ENCODE assay signal across 16 cellular contexts in genomic region chr1:111212634-111213335, GRCh38. TPM values are rescaled to one million over a fixed set of nuclear protein-coding genes. Genes with fewer than 3 reads are reported as not detected.
DNase-seq lines count a peak whose midpoint lies in the region; ATAC-seq, FAIRE-seq and TF ChIP-seq lines count a peak whose summit lies in the region.
"Had no signal": no experiment of that assay in that cellular context is flagged by ENCODE, and none has a peak within 500 bp of the region (broad histone marks: within the 10 kb centered on the region; RNA-seq: fewer than 3 reads in every experiment).

No MANE protein-coding gene starts in this region.

- FAIRE-seq in GM19239 (lab: Jason Lieb, UNC): peak; percentile 8
- FAIRE-seq: D721Med had no signal

- CTCF ChIA-PET in CD4-positive, alpha-beta memory T cell (lab: Charles Lee; ENCODE audit: partially characterized antibody): interaction anchor here (17.0 kb wide), 1 partner anchor 17 kb away, joined by 623 read pairs; the partner anchor contains the start of gene DENND2D

- no peak for ATAC-seq in natural killer cell treated with Interleukin-12 subunit alpha and Interleukin-12 subunit beta and Interleukin-15 and Interleukin-18, amount 100 ng/mL, for 72 hours
- no peak for ATAC-seq in body of pancreas
- ATAC-seq: Panc1 had no signal

- TF ChIP-seq POLR2A in body of pancreas (IDR thresholded peaks at IDR 0.05): no peak
- TF ChIP-seq POLR2A in breast epithelium (IDR thresholded peaks at IDR 0.05): no peak

- POLR2A ChIA-PET in CD4-positive, alpha-beta memory T cell (lab: Charles Lee; ENCODE audit: partially characterized antibody): interaction anchor here (0.7 to 18.7 kb wide), 3 partner anchors 8 to 14 kb away, joined by 3 to 1434 read pairs (median 105); partner anchors contain the start of genes CHI3L2 and DENND2D

- TF ChIP-seq CTCF in body of pancreas (IDR thresholded peaks at IDR 0.05): no peak
- no peak for TF ChIP-seq CTCF in breast epithelium (IDR thresholded peaks at IDR 0.05)

- H3K36me3 ChIP-seq in CD4-positive, alpha-beta memory T cell (ENCODE audit: insufficient read depth, low read length): no peaks in the 10 kb centered on the region
- no peaks in the 10 kb centered on the region for H3K36me3 ChIP-seq in body of pancreas (replicated peaks in 1 of 2; ENCODE audit: insufficient read depth in 1 of 2, low read depth in 2 of 2)
- H3K36me3 ChIP-seq in breast epithelium: no peaks in the 10 kb centered on the region
- H3K36me3 ChIP-seq: thyroid gland had no signal

- peak overlapping the region in 7 of 8 donors; percentile 62 to 87 (median 72) for H3K4me3 Mint-ChIP-seq in CD4-positive, alpha-beta memory T cell
- H3K4me3 Mint-ChIP-seq in activated naive CD8-positive, alpha-beta T cell: peak overlapping the region; percentile 80
- peak overlapping the region; percentile 72 for H3K4me3 Mint-ChIP-seq in natural killer cell treated with Interleukin-12 subunit alpha and Interleukin-12 subunit beta and Interleukin-15 and Interleukin-18, amount 100 ng/mL, for 72 hours

- no peak overlapping the region for H3K27ac ChIP-seq in CD4-positive, alpha-beta memory T cell (ENCODE audit: low read depth, low read length)
- H3K27ac ChIP-seq in body of pancreas (no peak overlapping the region), breast epithelium (no peak overlapping the region)
- H3K27ac ChIP-seq: thyroid gland had no signal

- no peak overlapping the region for H3K4me3 ChIP-seq in CD4-positive, alpha-beta memory T cell (ENCODE audit: low read length in 2 of 2)
- H3K4me3 ChIP-seq in body of pancreas (no peak overlapping the region), breast epithelium (no peak overlapping the region)
- H3K4me3 ChIP-seq: skin epidermis, thyroid gland had no signal

- H3K27ac Mint-ChIP-seq in CD4-positive, alpha-beta memory T cell: peak overlapping the region; percentile 78 to 100 (median 93)
- H3K27ac Mint-ChIP-seq in activated naive CD8-positive, alpha-beta T cell: peak overlapping the region; percentile 96
- H3K27ac Mint-ChIP-seq in natural killer cell treated with Interleukin-12 subunit alpha and Interleukin-12 subunit beta and Interleukin-15 and Interleukin-18, amount 100 ng/mL, for 72 hours: peak overlapping the region; percentile 85 to 87

- peaks cover 0 to 13% of the 10 kb centered on the region in 2 donors for H3K36me3 Mint-ChIP-seq in CD4-positive, alpha-beta memory T cell
- no peaks in the 10 kb centered on the region for H3K36me3 Mint-ChIP-seq in activated naive CD8-positive, alpha-beta T cell
- H3K36me3 Mint-ChIP-seq in natural killer cell treated with Interleukin-12 subunit alpha and Interleukin-12 subunit beta and Interleukin-15 and Interleukin-18, amount 100 ng/mL, for 72 hours: no peaks in the 10 kb centered on the region

- peaks cover 62% of the 10 kb centered on the region for H3K4me1 ChIP-seq in CD4-positive, alpha-beta memory T cell (ENCODE audit: insufficient read depth, low read length)
- no peaks in the 10 kb centered on the region for H3K4me1 ChIP-seq in body of pancreas
- no peaks in the 10 kb centered on the region for H3K4me1 ChIP-seq in breast epithelium

- H3K27me3 Mint-ChIP-seq in CD4-positive, alpha-beta memory T cell: peaks cover 0 to 2% of the 10 kb centered on the region in 2 donors
- H3K27me3 Mint-ChIP-seq in activated naive CD8-positive, alpha-beta T cell: no peaks in the 10 kb centered on the region
- H3K27me3 Mint-ChIP-seq in natural killer cell treated with Interleukin-12 subunit alpha and Interleukin-12 subunit beta and Interleukin-15 and Interleukin-18, amount 100 ng/mL, for 72 hours: no peaks in the 10 kb centered on the region

- intact Hi-C loops in CD4-positive, alpha-beta memory T cell (cut with micrococcal nuclease): loop anchor here (10.0 kb wide), 1 partner anchor 248 kb away; the partner anchor contains the start of gene LRIF1
- intact Hi-C loops in body of pancreas (cut with DNase I): no loop called here
- intact Hi-C loops in breast epithelium (cut with DNase I; ENCODE audit: low total_unique reads): no loop called here

- no peaks in the 10 kb centered on the region for H3K27me3 ChIP-seq in CD4-positive, alpha-beta memory T cell (ENCODE audit: insufficient read depth, low read length)
- H3K27me3 ChIP-seq in body of pancreas (no peaks in the 10 kb centered on the region), breast epithelium (no peaks in the 10 kb centered on the region)
- H3K27me3 ChIP-seq: thyroid gland had no signal

- 84 to 88% methylated on average over 5 of the region's 5 CpGs for WGBS in body of pancreas, 2 donors

- peaks cover 0 to 4% (median 0%) of the 10 kb centered on the region in 8 donors for H3K9me3 Mint-ChIP-seq in CD4-positive, alpha-beta memory T cell
- no peaks in the 10 kb centered on the region for H3K9me3 Mint-ChIP-seq in activated naive CD8-positive, alpha-beta T cell (ENCODE audit: low read depth)
- H3K9me3 Mint-ChIP-seq in natural killer cell treated with Interleukin-12 subunit alpha and Interleukin-12 subunit beta and Interleukin-15 and Interleukin-18, amount 100 ng/mL, for 72 hours: no peaks in the 10 kb centered on the region

- DNase-seq in CD4-positive, alpha-beta memory T cell: no peak
- DNase-seq in GM19239 (ENCODE audit: insufficient read length, low spot score) (no peak), body of pancreas (no peak), breast epithelium (ENCODE audit: low spot score in 2 of 2) (no peak), DMS114 treated with DMSO at 0.1 percent for 48 hours (lab: John Stamatoyannopoulos, UW; ENCODE audit: unreplicated experiment) (no peak)
- DNase-seq in natural killer cell treated with Interleukin-12 subunit alpha and Interleukin-12 subunit beta and Interleukin-15 and Interleukin-18, amount 100 ng/mL, for 72 hours (ENCODE audit: low spot score): no peak
- DNase-seq: effector CD8-positive, alpha-beta T cell; NCI-H2227 treated with DMSO at 0.1 percent for 48 hours; T-helper 9 cell; thyroid gland had no signal

- peaks cover 69 to 84% (median 72%) of the 10 kb centered on the region in 4 donors for H3K4me1 Mint-ChIP-seq in CD4-positive, alpha-beta memory T cell
- peaks cover 89% of the 10 kb centered on the region for H3K4me1 Mint-ChIP-seq in activated naive CD8-positive, alpha-beta T cell (ENCODE audit: low read depth)
- peaks cover 51 to 52% of the 10 kb centered on the region in 2 donors for H3K4me1 Mint-ChIP-seq in natural killer cell treated with Interleukin-12 subunit alpha and Interleukin-12 subunit beta and Interleukin-15 and Interleukin-18, amount 100 ng/mL, for 72 hours (ENCODE audit: low read depth in 2 of 2)

- H3K9me3 ChIP-seq in CD4-positive, alpha-beta memory T cell (ENCODE audit: control insufficient read depth in 1 of 2, low read length in 2 of 2): no peaks in the 10 kb centered on the region
- H3K9me3 ChIP-seq in body of pancreas (no peaks in the 10 kb centered on the region), breast epithelium (no peaks in the 10 kb centered on the region)
- H3K9me3 ChIP-seq: thyroid gland had no signal

RNA-seq across cellular contexts. Expression of gene DENND2D, which starts 12.3 kb away (rescaled TPM):
- 100 to 1,000 TPM; 284 TPM for total RNA-seq in CD4-positive, alpha-beta memory T cell
- 100 to 1,000 TPM; 125 to 221 TPM for polyA plus RNA-seq in CD4-positive, alpha-beta memory T cell
- total RNA-seq in natural killer cell treated with Interleukin-12 subunit alpha and Interleukin-12 subunit beta and Interleukin-15 and Interleukin-18, amount 100 ng/mL, for 72 hours: 100 to 1,000 TPM; 103 to 118 TPM
- 10 to 100 TPM; 16.1 to 35.3 TPM for total RNA-seq in body of pancreas
- total RNA-seq in breast epithelium: 10 to 100 TPM; 27.7 to 70.8 (median 34.4) TPM
- polyA plus RNA-seq: neural cell had no signal

RNA-seq across cellular contexts. Expression of gene CHI3L2, which starts 14.7 kb away (rescaled TPM):
- total RNA-seq in CD4-positive, alpha-beta memory T cell: 1 to 10 TPM; 1.7 to 1.9 TPM
- 10 to 100 TPM; 15.6 to 18.2 TPM for polyA plus RNA-seq in CD4-positive, alpha-beta memory T cell
- total RNA-seq in natural killer cell treated with Interleukin-12 subunit alpha and Interleukin-12 subunit beta and Interleukin-15 and Interleukin-18, amount 100 ng/mL, for 72 hours: 10 to 100 TPM in 1 of 2 donors, 1 to 10 TPM in 1; 4.3 to 30.6 TPM
- total RNA-seq in body of pancreas (not detected), breast epithelium (10 to 100 TPM in 2 of 3 donors, 1 to 10 TPM in 1; 9.5 to 22.0 (median 14.1) TPM)
- total RNA-seq: glomerular endothelial cell had no signal
- polyA plus RNA-seq: neural cell had no signal
